Comparison of ENCODE assay signal across 11 cellular contexts in the genomic region with DNA sequence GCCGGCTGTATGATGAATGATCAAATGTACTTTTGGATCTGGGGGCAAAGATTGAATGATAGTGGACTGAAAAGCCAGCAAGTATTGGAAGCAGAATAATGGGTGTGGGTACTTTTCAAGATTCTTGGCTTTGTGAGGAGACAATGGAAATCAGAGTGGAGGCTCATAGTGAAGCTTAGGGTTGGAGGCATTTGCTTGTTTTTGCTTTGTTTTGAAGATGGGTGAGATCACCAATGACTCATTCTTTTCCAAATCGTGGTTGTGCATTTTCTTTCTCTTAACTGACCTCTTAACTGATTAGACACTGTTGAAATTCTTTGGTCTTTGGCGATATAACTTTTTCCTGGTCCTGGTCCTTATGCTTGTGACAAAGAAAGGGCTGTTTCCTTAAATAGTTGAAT. TPM values are rescaled to one million over a fixed set of nuclear protein-coding genes. Genes with fewer than 3 reads are reported as not detected.
A peak's percentile ranks its signal among the peaks of the same experiment; 100 is the strongest.
DNase-seq lines count a peak whose midpoint lies in the region; ATAC-seq, FAIRE-seq and TF ChIP-seq lines count a peak whose summit lies in the region.
"Had no signal": no experiment of that assay in that cellular context is flagged by ENCODE, and none has a peak within 500 bp of the region (broad histone marks: within the 10 kb centered on the region; RNA-seq: fewer than 3 reads in every experiment).

No MANE protein-coding gene starts in this region.

- TF ChIP-seq CTCF in NB4 (IDR thresholded peaks at IDR 0.05; ENCODE audit: low read depth, low read length) (no peak), cardiac fibroblast (IDR thresholded peaks at IDR 0.05; ENCODE audit: low read depth, low read length) (no peak), osteocyte (IDR thresholded peaks at IDR 0.05) (no peak)

- no peak for TF ChIP-seq POLR2A in NB4 (IDR thresholded peaks at IDR 0.05; ENCODE audit: extremely low read depth, insufficient read length)
- TF ChIP-seq POLR2A in GM12891 (IDR thresholded peaks at IDR 0.05; ENCODE audit: low read depth, low read length), result no peak

- peaks cover 11% of the 10 kb centered on the region for H3K4me1 Mint-ChIP-seq in osteocyte (ENCODE audit: unreplicated experiment)

- in situ Hi-C loops in Caki2 (cut with HindIII; ENCODE audit: low pct_unique_long_range_greater_than_20kb, low sequenced_read_pairs), result no loop called here

- no peak for ATAC-seq in HG02870 (IDR thresholded peaks at IDR 0.05; ENCODE audit: unreplicated experiment)
- ATAC-seq in HG03280 (IDR thresholded peaks at IDR 0.05; ENCODE audit: unreplicated experiment), result no peak

- no peaks in the 10 kb centered on the region for H3K36me3 Mint-ChIP-seq in osteocyte (ENCODE audit: unreplicated experiment)

- no peak for FAIRE-seq in GM12891 (lab: Jason Lieb, UNC)
- FAIRE-seq: GM12892 had no signal

- H3K9me3 Mint-ChIP-seq in osteocyte (ENCODE audit: unreplicated experiment), result no peaks in the 10 kb centered on the region

- no peak overlapping the region for H3K4me3 ChIP-seq in NB4 (ENCODE audit: low read depth, low read length)
- no peak overlapping the region for H3K4me3 ChIP-seq in cardiac fibroblast (replicated peaks in 1 of 2; ENCODE audit: low read depth in 2 of 2, low read length in 2 of 2)

- H3K27me3 Mint-ChIP-seq in osteocyte (ENCODE audit: unreplicated experiment), result no peaks in the 10 kb centered on the region

- DNase-seq in Caki2 (ENCODE audit: low read depth), result peak; percentile 73
- peak; percentile 2 for DNase-seq in NB4 (ENCODE audit: low read depth)
- peak; percentile 67 to 85 for DNase-seq in cardiac fibroblast (ENCODE audit: low read depth in 2 of 2)
- no peak for DNase-seq in osteocyte (ENCODE audit: extremely low spot score, unreplicated experiment)
- no peak for DNase-seq in cerebellar cortex (ENCODE audit: low spot score)
- DNase-seq in GM12891 (ENCODE audit: insufficient read length, low spot score), result no peak
- DNase-seq: activated effector memory CD4-positive, alpha-beta T cell treated with Interleukin-2 at 50 U/mL for 16 hours; stimulated activated CD4-positive, alpha-beta T cell treated with anti-CD3 and anti-CD28 coated beads, Interleukin-15, amount 100 ng/mL, for 24 hours had no signal

- peak overlapping the region; percentile 75 for H3K27ac Mint-ChIP-seq in osteocyte (ENCODE audit: unreplicated experiment)

- H3K4me3 Mint-ChIP-seq in osteocyte (ENCODE audit: unreplicated experiment), result no peak overlapping the region

TF ChIP-seq in GM12891, 5 proteins besides CTCF, POLR2A, EP300 and RAD21:
- TF ChIP-seq SPI1 (IDR thresholded peaks at IDR 0.05; ENCODE audit: low read depth, low read length) (no peak), PAX5 (IDR thresholded peaks at IDR 0.05; ENCODE audit: insufficient read depth, low read length, severe bottlenecking) (no peak), POLR2AphosphoS5 (IDR thresholded peaks at IDR 0.05; ENCODE audit: low read depth, low read length) (no peak)

RNA-seq across cellular contexts. Expression of a gene that starts 54.4 kb away (rescaled TPM):
- 5.1 and 6.1 TPM in 2 replicates for total RNA-seq in Caki2 (2014; rRNA removed; shearing (Covaris generic); ENCODE audit: low replicate concordance)
- total RNA-seq in osteocyte, result 15.0 and 15.3 TPM in 2 replicates
- polyA plus RNA-seq in GM12891 (2012; ENCODE audit: low read depth, missing spikeins), result not detected

Comparison
In these comparisons a context has a peak if more than half of its experiments do, and no peak if none do; other contexts are left out.
1. DNase-seq: peak in Caki2 (single experiment), NB4 (single experiment) and cardiac fibroblast (2 of 2); none in osteocyte (single experiment), cerebellar cortex (single experiment) and GM12891 (single experiment).